22 cellular contexts compared by ENCODE assay signal in the genomic region with DNA sequence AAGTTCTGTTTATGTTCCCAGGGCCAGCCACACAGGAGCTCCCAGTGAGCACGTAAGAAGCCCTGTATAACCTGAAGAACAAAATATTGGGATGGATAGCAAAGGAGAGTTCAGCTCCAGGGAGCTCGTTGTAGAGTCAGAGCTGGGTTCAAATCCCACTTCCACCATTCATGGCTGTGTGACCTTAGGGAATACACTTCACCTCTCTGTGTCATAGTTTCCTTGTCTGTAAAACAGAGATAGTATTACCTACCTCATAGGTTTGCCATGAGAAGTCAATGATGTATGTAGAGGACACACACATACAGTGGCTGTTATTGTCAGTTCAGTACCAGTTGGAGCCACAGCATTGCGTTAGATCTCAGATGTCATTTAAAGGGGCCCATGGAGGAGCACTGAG.
"Had no signal": no experiment of that assay in that cellular context is flagged by ENCODE, and none has a peak within 500 bp of the region (broad histone marks: within the 10 kb centered on the region; RNA-seq: fewer than 3 reads in every experiment).

No MANE protein-coding gene starts in this region.

- H3K4me1 Mint-ChIP-seq: naive B cell had no signal

- H3K4me3 Mint-ChIP-seq: dendritic cell treated with granulocyte-macrophage colony-stimulating factor and Interleukin-4, amounts not matched to agents 40 ng/mL and 50 ng/mL, for 4 days; effector memory CD8-positive, alpha-beta T cell; naive B cell; nephron; stimulated activated effector memory CD8-positive, alpha-beta T cell treated with anti-CD3 and anti-CD28 coated beads, Interleukin-12 subunit alpha, Interleukin-12 subunit beta, amount 100 ng/mL, for 72 hours had no signal

- DNase-seq: effector memory CD8-positive, alpha-beta T cell; foreskin melanocyte; heart left ventricle; hippocampal formation; left colon; left ventricle myocardium superior; naive B cell; occipital lobe; pancreas; stimulated activated CD4-positive, alpha-beta T cell treated with anti-CD3 and anti-CD28 coated beads, Interleukin-4, amount 100 ng/mL, for 1 hour; stimulated activated CD8-positive, alpha-beta memory T cell treated with anti-CD3 and anti-CD28 coated beads, Interleukin-4, amount 100 ng/mL, for 48 hours; stimulated activated naive CD8-positive, alpha-beta T cell treated with anti-CD3 and anti-CD28 coated beads, Interleukin-15, Interleukin-2, amounts not matched to agents 100 U/mL and 50 U/mL, for 24 hours; thyroid gland; upper lobe of left lung; uterus had no signal

- FAIRE-seq: pancreas had no signal

- H3K27me3 Mint-ChIP-seq: dendritic cell treated with granulocyte-macrophage colony-stimulating factor and Interleukin-4, amounts not matched to agents 40 ng/mL and 50 ng/mL, for 4 days; effector memory CD8-positive, alpha-beta T cell; naive B cell had no signal

- H3K9me3 Mint-ChIP-seq: dendritic cell treated with granulocyte-macrophage colony-stimulating factor and Interleukin-4, amounts not matched to agents 40 ng/mL and 50 ng/mL, for 4 days; effector memory CD8-positive, alpha-beta T cell; naive B cell; nephron; stimulated activated effector memory CD8-positive, alpha-beta T cell treated with anti-CD3 and anti-CD28 coated beads, Interleukin-12 subunit alpha, Interleukin-12 subunit beta, amount 100 ng/mL, for 72 hours had no signal

- H3K36me3 ChIP-seq: prostate gland, uterus had no signal

- H3K4me3 ChIP-seq: heart left ventricle, lung, pancreas, prostate gland, suprapubic skin, thyroid gland, upper lobe of left lung, uterus had no signal

- H3K27me3 ChIP-seq: heart left ventricle, pancreas, suprapubic skin, thyroid gland, upper lobe of left lung, uterus had no signal

- H3K27ac Mint-ChIP-seq: dendritic cell treated with granulocyte-macrophage colony-stimulating factor and Interleukin-4, amounts not matched to agents 40 ng/mL and 50 ng/mL, for 4 days; effector memory CD8-positive, alpha-beta T cell; naive B cell; stimulated activated effector memory CD8-positive, alpha-beta T cell treated with anti-CD3 and anti-CD28 coated beads, Interleukin-12 subunit alpha, Interleukin-12 subunit beta, amount 100 ng/mL, for 72 hours had no signal

- H3K4me1 ChIP-seq: pancreas, prostate gland, suprapubic skin, upper lobe of left lung, uterus had no signal

- H3K27ac ChIP-seq: epithelial cell of prostate, heart left ventricle, pancreas, prostate gland, suprapubic skin, thyroid gland, upper lobe of left lung, uterus had no signal

- ATAC-seq: effector memory CD8-positive, alpha-beta T cell; heart left ventricle; left colon; left ventricle myocardium superior; pancreas; stimulated activated effector memory CD8-positive, alpha-beta T cell treated with anti-CD3 and anti-CD28 coated beads, Interleukin-12 subunit alpha, Interleukin-12 subunit beta, amount 100 ng/mL, for 72 hours; stimulated activated naive CD8-positive, alpha-beta T cell treated with anti-CD3 and anti-CD28 coated beads, Interleukin-15, Interleukin-2, amounts not matched to agents 100 U/mL and 50 U/mL, for 24 hours had no signal

- H3K9me3 ChIP-seq: heart left ventricle, pancreas, prostate gland, suprapubic skin, thyroid gland, upper lobe of left lung, uterus had no signal
